Comparison of ENCODE assay signal across 1 cellular context in genomic region chr14:102645746-102646440, GRCh38.
TF ChIP-seq lines count a peak whose summit lies in the region.

No MANE protein-coding gene starts in this region.

TF ChIP-seq in endothelial cell of umbilical vein, 7 proteins besides CTCF, POLR2A, EP300 and RAD21 (continued from another document):
- no peak for TF ChIP-seq GATA2 (IDR thresholded peaks at IDR 0.05; ENCODE audit: insufficient read depth, insufficient read length, low read depth, low read length)
- no peak for TF ChIP-seq EZH2 (IDR thresholded peaks at IDR 0.05; ENCODE audit: borderline replicate concordance, low read depth, low read length, severe bottlenecking)
- no peak for TF ChIP-seq JUN (IDR thresholded peaks at IDR 0.05; ENCODE audit: borderline replicate concordance, insufficient read depth, insufficient read length, low read depth)
